In genomic region chr11:96155627-96156378, GRCh38 we compare ENCODE assay signal across 8 cellular contexts.
DNase-seq lines count a peak whose midpoint lies in the region; ATAC-seq and TF ChIP-seq lines count a peak whose summit lies in the region.

No MANE protein-coding gene starts in this region.

- no peak overlapping the region for H3K4me3 Mint-ChIP-seq in Caco-2 (ENCODE audit: unreplicated experiment)
- peak overlapping the region; percentile 33 for H3K4me3 Mint-ChIP-seq in stimulated activated memory B cell treated with anti-CD40 and anti-IgM and Interleukin-4, amounts not matched to agents 10 μg/mL and 1 μg/mL and 100 μg/mL, for 72 hours

- DNase-seq in Caco-2 (peak; percentile 79 to 82), HL-60 (ENCODE audit: low read depth in 1 of 2, low spot score in 1 of 2) (peak in 1 of 2 experiments; percentile 44), epithelial cell of esophagus (ENCODE audit: low read depth) (peak; percentile 97), NCI-H2029 treated with DMSO at 0.1 percent for 48 hours (lab: John Stamatoyannopoulos, UW) (no peak)
- DNase-seq in activated CD4-positive, alpha-beta T cell treated with anti-CD3 and anti-CD28 coated beads, Interleukin-2, amount 50 U/mL, for 4 hours, result peak; percentile 46 to 56

- H3K9me3 Mint-ChIP-seq in Caco-2 (ENCODE audit: unreplicated experiment), result no peaks in the 10 kb centered on the region
- no peaks in the 10 kb centered on the region for H3K9me3 Mint-ChIP-seq in stimulated activated memory B cell treated with anti-CD40 and anti-IgM and Interleukin-4, amounts not matched to agents 10 μg/mL and 1 μg/mL and 100 μg/mL, for 72 hours

- H3K27me3 Mint-ChIP-seq in Caco-2 (ENCODE audit: insufficient read depth, unreplicated experiment), result no peaks in the 10 kb centered on the region
- H3K27me3 Mint-ChIP-seq in stimulated activated memory B cell treated with anti-CD40 and anti-IgM and Interleukin-4, amounts not matched to agents 10 μg/mL and 1 μg/mL and 100 μg/mL, for 72 hours, result no peaks in the 10 kb centered on the region

- no peaks in the 10 kb centered on the region for H3K36me3 Mint-ChIP-seq in Caco-2 (ENCODE audit: insufficient read depth, unreplicated experiment)
- no peaks in the 10 kb centered on the region for H3K36me3 Mint-ChIP-seq in stimulated activated memory B cell treated with anti-CD40 and anti-IgM and Interleukin-4, amounts not matched to agents 10 μg/mL and 1 μg/mL and 100 μg/mL, for 72 hours

- H3K27ac Mint-ChIP-seq in Caco-2 (ENCODE audit: unreplicated experiment), result peak overlapping the region; percentile 77
- peak overlapping the region; percentile 87 for H3K27ac Mint-ChIP-seq in stimulated activated memory B cell treated with anti-CD40 and anti-IgM and Interleukin-4, amounts not matched to agents 10 μg/mL and 1 μg/mL and 100 μg/mL, for 72 hours

- H3K9me3 ChIP-seq in Caco-2 (no peaks in the 10 kb centered on the region), muscle layer of duodenum (ENCODE audit: control insufficient read depth in 1 of 2, low read length in 2 of 2) (no peaks in the 10 kb centered on the region)

- H3K27ac ChIP-seq in HL-60 (replicated peaks) (peak overlapping the region; percentile 37; the same call in 1 of the 2 replicates), muscle layer of duodenum (ENCODE audit: low read length) (peak overlapping the region; percentile 65)

- POLR2A ChIA-PET in Caco-2 (lab: Charles Lee), result interaction anchor here (0.6 to 0.7 kb wide), 2 partner anchors 140 to 181 kb away, joined by 3 read pairs; no protein-coding TSS in a partner anchor

- BruUV-seq in Caco-2 (replicated peaks; lab: Mats Ljungman, UMichigan), result no TSS peak

- H3K4me3 ChIP-seq in Caco-2 (ENCODE audit: low read depth, low read length) (no peak overlapping the region), HL-60 (replicated peaks; ENCODE audit: insufficient read depth, low read length) (no peak overlapping the region; the same call in 1 of the 2 replicates), epithelial cell of esophagus (ENCODE audit: low read length) (no peak overlapping the region), muscle layer of duodenum (ENCODE audit: low read depth in 1 of 2, low read length in 2 of 2) (peak overlapping the region in 1 of 2 donors; percentile 45)

- H3K27me3 ChIP-seq in Caco-2 (replicated peaks; ENCODE audit: control insufficient read depth, insufficient read depth, low read length), result no peaks in the 10 kb centered on the region
- no peaks in the 10 kb centered on the region for H3K27me3 ChIP-seq in HL-60 (ENCODE audit: insufficient read depth, poor library complexity, severe bottlenecking)
- no peaks in the 10 kb centered on the region for H3K27me3 ChIP-seq in muscle layer of duodenum (ENCODE audit: low read depth, low read length)

- TF ChIP-seq CTCF in Caco-2 (IDR thresholded peaks at IDR 0.05; ENCODE audit: insufficient read depth in 1 of 2, low read depth in 1 of 2, low read length in 1 of 2, severe bottlenecking in 1 of 2, unreplicated experiment in 1 of 2) (peak in 1 of 2 experiments; percentile 40), HL-60 (IDR thresholded peaks at IDR 0.05; ENCODE audit: insufficient read depth, low read length) (no peak), epithelial cell of esophagus (IDR thresholded peaks at IDR 0.05; ENCODE audit: insufficient read depth, low read depth, low read length, missing control alignments) (peak; percentile 22)

- no peaks in the 10 kb centered on the region for H3K36me3 ChIP-seq in Caco-2 (ENCODE audit: control insufficient read depth, insufficient read depth, low read length)
- peaks cover 0 to 19% of the 10 kb centered on the region in 2 donors for H3K36me3 ChIP-seq in muscle layer of duodenum (ENCODE audit: control insufficient read depth in 1 of 2, insufficient read depth in 2 of 2, low read length in 2 of 2)

- intact Hi-C loops in Caco-2 (cut with micrococcal nuclease; ENCODE audit: unreplicated experiment), result loop anchor here (1.0 kb wide), 4 partner anchors 8 to 101 kb away; no protein-coding TSS in a partner anchor

- peaks cover 17% of the 10 kb centered on the region for H3K4me1 Mint-ChIP-seq in Caco-2 (ENCODE audit: low read depth, unreplicated experiment)
- peaks cover 44% of the 10 kb centered on the region for H3K4me1 Mint-ChIP-seq in stimulated activated memory B cell treated with anti-CD40 and anti-IgM and Interleukin-4, amounts not matched to agents 10 μg/mL and 1 μg/mL and 100 μg/mL, for 72 hours

- H3K4me1 ChIP-seq in Caco-2 (peaks cover 35% of the 10 kb centered on the region), muscle layer of duodenum (ENCODE audit: control insufficient read depth in 1 of 2, insufficient read depth in 2 of 2, low read length in 2 of 2) (peaks cover 25 to 27% of the 10 kb centered on the region in 2 donors)

- ATAC-seq in GM21360 (IDR thresholded peaks at IDR 0.05; ENCODE audit: unreplicated experiment), result peak; percentile 61
- ATAC-seq in stimulated activated memory B cell treated with anti-CD40 and anti-IgM and Interleukin-4, amounts not matched to agents 10 μg/mL and 1 μg/mL and 100 μg/mL, for 72 hours, result peak; percentile 88

- CTCF ChIA-PET in Caco-2 (lab: Charles Lee), result interaction anchor here (0.8 to 1.4 kb wide), 13 partner anchors 12 to 320 kb away, joined by 3 to 27 read pairs (median 4); partner anchors contain the start of gene MAML2
